ENCODE assay signal across 18 cellular contexts in genomic region chr13:100666124-100666523, GRCh38. TPM values are rescaled to one million over a fixed set of nuclear protein-coding genes. Genes with fewer than 3 reads are reported as not detected.
A peak's percentile ranks its signal among the peaks of the same experiment; 100 is the strongest.
DNase-seq lines count a peak whose midpoint lies in the region; ATAC-seq and TF ChIP-seq lines count a peak whose summit lies in the region.
"Had no signal": no experiment of that assay in that cellular context is flagged by ENCODE, and none has a peak within 500 bp of the region (broad histone marks: within the 10 kb centered on the region; RNA-seq: fewer than 3 reads in every experiment).

No MANE protein-coding gene starts in this region.

- H3K36me3 Mint-ChIP-seq in T-helper 2 cell treated with Interferon-gamma antibody and Interleukin-4, amounts not matched to agents 5 μg/mL and 100 μg/mL, for 36 hours (ENCODE audit: low read depth): peaks cover 60% of the 10 kb centered on the region

- H3K9me3 Mint-ChIP-seq in T-helper 2 cell treated with Interferon-gamma antibody and Interleukin-4, amounts not matched to agents 5 μg/mL and 100 μg/mL, for 36 hours: no peaks in the 10 kb centered on the region
- H3K9me3 Mint-ChIP-seq: activated CD4-positive, alpha-beta T cell treated with anti-CD3 and anti-CD28 coated beads, Interleukin-2, amount 10 ng/mL, durations not matched to agents 7 days and 5 days; activated naive CD8-positive, alpha-beta T cell treated with anti-CD3 and anti-CD28 coated beads, Interleukin-2, amount 10 ng/mL, durations not matched to agents 7 days and 5 days; CD4-positive, alpha-beta T cell had no signal

- no peak for TF ChIP-seq CTCF in right atrium auricular region (IDR thresholded peaks at IDR 0.05)

- no peak overlapping the region for H3K4me3 Mint-ChIP-seq in T-helper 2 cell treated with Interferon-gamma antibody and Interleukin-4, amounts not matched to agents 5 μg/mL and 100 μg/mL, for 36 hours
- H3K4me3 Mint-ChIP-seq: activated CD4-positive, alpha-beta T cell treated with anti-CD3 and anti-CD28 coated beads, Interleukin-2, amount 10 ng/mL, durations not matched to agents 7 days and 5 days; activated naive CD8-positive, alpha-beta T cell treated with anti-CD3 and anti-CD28 coated beads, Interleukin-2, amount 10 ng/mL, durations not matched to agents 7 days and 5 days; CD4-positive, alpha-beta T cell had no signal

- no peak overlapping the region for H3K27ac Mint-ChIP-seq in T-helper 2 cell treated with Interferon-gamma antibody and Interleukin-4, amounts not matched to agents 5 μg/mL and 100 μg/mL, for 36 hours
- H3K27ac Mint-ChIP-seq: activated CD4-positive, alpha-beta T cell treated with anti-CD3 and anti-CD28 coated beads, Interleukin-2, amount 10 ng/mL, durations not matched to agents 7 days and 5 days; activated naive CD8-positive, alpha-beta T cell treated with anti-CD3 and anti-CD28 coated beads, Interleukin-2, amount 10 ng/mL, durations not matched to agents 7 days and 5 days; CD4-positive, alpha-beta T cell had no signal

- intact Hi-C loops in sciatic nerve (cut with DNase I): no loop called here

- ATAC-seq in sciatic nerve: peak; percentile 46
- ATAC-seq: A549, left cardiac atrium, mucosa of descending colon, upper lobe of right lung had no signal

- H3K27me3 ChIP-seq in right atrium auricular region: no peaks in the 10 kb centered on the region
- H3K27me3 ChIP-seq: upper lobe of right lung had no signal

- peak; percentile 24 for DNase-seq in NCI-H146 (lab: John Stamatoyannopoulos, UW)
- no peak for DNase-seq in NCI-H146 treated with DMSO at 0.1 percent for 48 hours (lab: John Stamatoyannopoulos, UW; ENCODE audit: unreplicated experiment)
- peak; percentile 10 for DNase-seq in NCI-H748 treated with DMSO at 0.1 percent for 48 hours (lab: John Stamatoyannopoulos, UW)
- peak; percentile 35 for DNase-seq in epidermal melanocyte (ENCODE audit: insufficient read length, low spot score)
- no peak for DNase-seq in sciatic nerve (ENCODE audit: low spot score)
- DNase-seq in right atrium auricular region (ENCODE audit: low spot score): no peak
- no peak for DNase-seq in COLO668 (lab: John Stamatoyannopoulos, UW; ENCODE audit: unreplicated experiment)
- no peak for DNase-seq in T-helper 2 cell treated with Interferon-gamma antibody and Interleukin-4, amounts not matched to agents 5 μg/mL and 100 μg/mL, for 36 hours (ENCODE audit: low spot score)
- DNase-seq: activated CD4-positive, alpha-beta T cell treated with anti-CD3 and anti-CD28 coated beads, Interleukin-2, amount 10 ng/mL, durations not matched to agents 7 days and 5 days; activated naive CD8-positive, alpha-beta T cell treated with anti-CD3 and anti-CD28 coated beads, Interleukin-2, amount 10 ng/mL, durations not matched to agents 7 days and 5 days; activated T-cell treated with anti-CD3 and anti-CD28 coated beads, Interleukin-2, amount 50 U/mL, for 1 hour; CD4-positive, alpha-beta T cell; cerebellar nuclear complex; left cardiac atrium; mucosa of descending colon; stimulated activated CD4-positive, alpha-beta T cell treated with anti-CD3 and anti-CD28 coated beads, Interleukin-4, amount 100 ng/mL, for 24 hours; upper lobe of right lung had no signal

- no peaks in the 10 kb centered on the region for H3K4me1 Mint-ChIP-seq in T-helper 2 cell treated with Interferon-gamma antibody and Interleukin-4, amounts not matched to agents 5 μg/mL and 100 μg/mL, for 36 hours (ENCODE audit: low read depth)

- H3K36me3 ChIP-seq in right atrium auricular region: peaks cover 6% of the 10 kb centered on the region

- H3K4me1 ChIP-seq in right atrium auricular region: no peaks in the 10 kb centered on the region
- H3K4me1 ChIP-seq: A549, upper lobe of right lung had no signal

- no peaks in the 10 kb centered on the region for H3K27me3 Mint-ChIP-seq in T-helper 2 cell treated with Interferon-gamma antibody and Interleukin-4, amounts not matched to agents 5 μg/mL and 100 μg/mL, for 36 hours (ENCODE audit: low read depth)
- H3K27me3 Mint-ChIP-seq: activated CD4-positive, alpha-beta T cell treated with anti-CD3 and anti-CD28 coated beads, Interleukin-2, amount 10 ng/mL, durations not matched to agents 7 days and 5 days; activated naive CD8-positive, alpha-beta T cell treated with anti-CD3 and anti-CD28 coated beads, Interleukin-2, amount 10 ng/mL, durations not matched to agents 7 days and 5 days; CD4-positive, alpha-beta T cell had no signal

- H3K27ac ChIP-seq in right atrium auricular region: no peak overlapping the region
- H3K27ac ChIP-seq: A549, upper lobe of right lung had no signal

- H3K4me3 ChIP-seq in right atrium auricular region: no peak overlapping the region
- H3K4me3 ChIP-seq: A549, mucosa of descending colon, upper lobe of right lung had no signal

- H3K9me3 ChIP-seq in right atrium auricular region: no peaks in the 10 kb centered on the region
- H3K9me3 ChIP-seq: A549, mucosa of descending colon, upper lobe of right lung had no signal

RNA-seq across cellular contexts. Expression of gene TMTC4, which starts 8.5 kb away (rescaled TPM):
- total RNA-seq in sciatic nerve (19.1 TPM), right atrium auricular region (1 to 10 TPM; 3.5 to 7.6 TPM)

Comparison
In these comparisons a context has a peak if more than half of its experiments do, and no peak if none do; other contexts are left out.
1. DNase-seq: peak in NCI-H146 (single experiment), NCI-H748 treated with DMSO at 0.1 percent for 48 hours (single experiment) and epidermal melanocyte (single experiment); none in NCI-H146 treated with DMSO at 0.1 percent for 48 hours (single experiment), sciatic nerve (single experiment), right atrium auricular region (single experiment), COLO668 (single experiment) and T-helper 2 cell treated with Interferon-gamma antibody and Interleukin-4, amounts not matched to agents 5 μg/mL and 100 μg/mL, for 36 hours (single experiment).